Comparison of ENCODE assay signal across 17 cellular contexts in the genomic region with DNA sequence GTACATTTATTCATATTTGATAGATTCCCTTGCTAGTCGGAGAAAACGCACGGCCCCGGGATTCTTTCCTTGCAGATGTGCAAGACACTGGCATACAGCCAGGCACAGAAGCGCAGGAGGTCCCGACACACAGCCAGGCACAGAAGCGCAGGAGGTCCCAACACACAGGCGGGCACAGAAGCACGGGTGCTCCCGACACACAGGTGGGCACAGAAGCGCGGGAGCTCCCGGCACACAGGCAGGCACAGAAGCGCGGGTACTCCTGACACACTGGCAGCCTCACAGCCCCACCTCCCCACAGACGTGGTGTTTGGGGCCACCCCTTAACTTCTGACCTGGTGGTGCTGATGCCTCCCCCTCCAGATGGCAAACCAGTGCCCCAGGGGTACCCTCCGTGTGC.
DNase-seq lines count a peak whose midpoint lies in the region; ATAC-seq and TF ChIP-seq lines count a peak whose summit lies in the region.
"Had no signal": no experiment of that assay in that cellular context is flagged by ENCODE, and none has a peak within 500 bp of the region (broad histone marks: within the 10 kb centered on the region; RNA-seq: fewer than 3 reads in every experiment).

No MANE protein-coding gene starts in this region.

- peak overlapping the region; percentile 23 for H3K27ac Mint-ChIP-seq in dendritic cell treated with granulocyte-macrophage colony-stimulating factor and Interleukin-4, amounts not matched to agents 40 ng/mL and 50 ng/mL, for 4 days
- peak overlapping the region; percentile 92 to 99 (median 96) for H3K27ac Mint-ChIP-seq in nephron
- no peak overlapping the region for H3K27ac Mint-ChIP-seq in stimulated activated effector memory CD8-positive, alpha-beta T cell treated with anti-CD3 and anti-CD28 coated beads, Interleukin-12 subunit alpha, Interleukin-12 subunit beta, amount 100 ng/mL, for 72 hours
- H3K27ac Mint-ChIP-seq: stimulated activated naive B cell treated with anti-CD40 and anti-IgM and Interleukin-4, amounts not matched to agents 10 μg/mL and 1 μg/mL and 100 μg/mL, for 72 hours had no signal

- H3K4me1 Mint-ChIP-seq in dendritic cell treated with granulocyte-macrophage colony-stimulating factor and Interleukin-4, amounts not matched to agents 40 ng/mL and 50 ng/mL, for 4 days (ENCODE audit: low read depth), result no peaks in the 10 kb centered on the region
- H3K4me1 Mint-ChIP-seq in nephron, result peaks cover 71% of the 10 kb centered on the region
- no peaks in the 10 kb centered on the region for H3K4me1 Mint-ChIP-seq in stimulated activated effector memory CD8-positive, alpha-beta T cell treated with anti-CD3 and anti-CD28 coated beads, Interleukin-12 subunit alpha, Interleukin-12 subunit beta, amount 100 ng/mL, for 72 hours
- H3K4me1 Mint-ChIP-seq: central memory CD8-positive, alpha-beta T cell; stimulated activated naive B cell treated with anti-CD40 and anti-IgM and Interleukin-4, amounts not matched to agents 10 μg/mL and 1 μg/mL and 100 μg/mL, for 72 hours had no signal

- H3K27me3 ChIP-seq in thymus (ENCODE audit: control insufficient read depth, insufficient read depth), result no peaks in the 10 kb centered on the region

- H3K4me3 Mint-ChIP-seq in dendritic cell treated with granulocyte-macrophage colony-stimulating factor and Interleukin-4, amounts not matched to agents 40 ng/mL and 50 ng/mL, for 4 days, result no peak overlapping the region
- H3K4me3 Mint-ChIP-seq in nephron, result peak overlapping the region; percentile 32 to 73 (median 52)
- no peak overlapping the region for H3K4me3 Mint-ChIP-seq in stimulated activated effector memory CD8-positive, alpha-beta T cell treated with anti-CD3 and anti-CD28 coated beads, Interleukin-12 subunit alpha, Interleukin-12 subunit beta, amount 100 ng/mL, for 72 hours
- H3K4me3 Mint-ChIP-seq: central memory CD8-positive, alpha-beta T cell; naive thymus-derived CD8-positive, alpha-beta T cell; stimulated activated naive B cell treated with anti-CD40 and anti-IgM and Interleukin-4, amounts not matched to agents 10 μg/mL and 1 μg/mL and 100 μg/mL, for 72 hours had no signal

- H3K27me3 Mint-ChIP-seq in dendritic cell treated with granulocyte-macrophage colony-stimulating factor and Interleukin-4, amounts not matched to agents 40 ng/mL and 50 ng/mL, for 4 days, result peaks cover 3% of the 10 kb centered on the region
- H3K27me3 Mint-ChIP-seq in nephron (ENCODE audit: low read depth), result no peaks in the 10 kb centered on the region
- H3K27me3 Mint-ChIP-seq: central memory CD8-positive, alpha-beta T cell had no signal

- H3K4me3 ChIP-seq in thymus (ENCODE audit: low read length), result no peak overlapping the region

- H3K36me3 ChIP-seq in KOPT-K1 (ENCODE audit: insufficient read depth, low read length) (no peaks in the 10 kb centered on the region), thymus (ENCODE audit: control insufficient read depth, insufficient read depth) (no peaks in the 10 kb centered on the region)

- intact Hi-C loops in dendritic cell treated with granulocyte-macrophage colony-stimulating factor and Interleukin-4, amounts not matched to agents 40 ng/mL and 50 ng/mL, for 4 days (cut with micrococcal nuclease), result no loop called here
- intact Hi-C loops in left colon (cut with DNase I, micrococcal nuclease), result no loop called here
- intact Hi-C loops in head of caudate nucleus (cut with DNase I), result no loop called here

- H3K36me3 Mint-ChIP-seq in dendritic cell treated with granulocyte-macrophage colony-stimulating factor and Interleukin-4, amounts not matched to agents 40 ng/mL and 50 ng/mL, for 4 days (ENCODE audit: low read depth), result peaks cover 7% of the 10 kb centered on the region
- H3K36me3 Mint-ChIP-seq in nephron (ENCODE audit: low read depth), result peaks cover 50% of the 10 kb centered on the region
- H3K36me3 Mint-ChIP-seq in stimulated activated effector memory CD8-positive, alpha-beta T cell treated with anti-CD3 and anti-CD28 coated beads, Interleukin-12 subunit alpha, Interleukin-12 subunit beta, amount 100 ng/mL, for 72 hours, result no peaks in the 10 kb centered on the region

- H3K4me1 ChIP-seq in thymus (ENCODE audit: control insufficient read depth, insufficient read depth, low read length), result peaks cover 37% of the 10 kb centered on the region

- DNase-seq in left colon (no peak), head of caudate nucleus (no peak)
- DNase-seq in stimulated activated effector memory CD8-positive, alpha-beta T cell treated with anti-CD3 and anti-CD28 coated beads, Interleukin-12 subunit alpha, Interleukin-12 subunit beta, amount 100 ng/mL, for 72 hours (ENCODE audit: low spot score in 2 of 2), result no peak
- DNase-seq: effector CD8-positive, alpha-beta T cell; mammary epithelial cell; NCI-H2029 treated with DMSO at 0.1 percent for 48 hours; NCI-H526 treated with DMSO at 0.1 percent for 48 hours; stimulated activated naive B cell treated with anti-CD40 and anti-IgM and Interleukin-4, amounts not matched to agents 10 μg/mL and 1 μg/mL and 100 μg/mL, for 72 hours; T-helper 9 cell had no signal

- ATAC-seq in left colon (no peak), HG03025 (IDR thresholded peaks at IDR 0.05; ENCODE audit: low FRiP score, unreplicated experiment) (no peak)
- ATAC-seq in stimulated activated effector memory CD8-positive, alpha-beta T cell treated with anti-CD3 and anti-CD28 coated beads, Interleukin-12 subunit alpha, Interleukin-12 subunit beta, amount 100 ng/mL, for 72 hours, result no peak
- ATAC-seq: activated CD4-positive, CD25-positive, alpha-beta regulatory T cell treated with anti-CD3 and anti-CD28 coated beads, Interleukin-2, amount 50 U/mL, for 24 hours; naive thymus-derived CD8-positive, alpha-beta T cell; stimulated activated naive B cell treated with anti-CD40 and anti-IgM and Interleukin-4, amounts not matched to agents 10 μg/mL and 1 μg/mL and 100 μg/mL, for 72 hours had no signal

- H3K9me3 ChIP-seq in KOPT-K1 (ENCODE audit: insufficient read depth, low read length, poor library complexity, severe bottlenecking), result peaks cover 10% of the 10 kb centered on the region
- H3K9me3 ChIP-seq in thymus (ENCODE audit: control insufficient read depth), result peaks cover 1% of the 10 kb centered on the region

- H3K9me3 Mint-ChIP-seq in dendritic cell treated with granulocyte-macrophage colony-stimulating factor and Interleukin-4, amounts not matched to agents 40 ng/mL and 50 ng/mL, for 4 days, result no peaks in the 10 kb centered on the region
- no peaks in the 10 kb centered on the region for H3K9me3 Mint-ChIP-seq in nephron
- H3K9me3 Mint-ChIP-seq in stimulated activated effector memory CD8-positive, alpha-beta T cell treated with anti-CD3 and anti-CD28 coated beads, Interleukin-12 subunit alpha, Interleukin-12 subunit beta, amount 100 ng/mL, for 72 hours, result no peaks in the 10 kb centered on the region
- H3K9me3 Mint-ChIP-seq: central memory CD8-positive, alpha-beta T cell; naive thymus-derived CD8-positive, alpha-beta T cell; stimulated activated naive B cell treated with anti-CD40 and anti-IgM and Interleukin-4, amounts not matched to agents 10 μg/mL and 1 μg/mL and 100 μg/mL, for 72 hours had no signal

- no peak for TF ChIP-seq CTCF in nephron (IDR thresholded peaks at IDR 0.05; ENCODE audit: unreplicated experiment in 3 of 3)

- WGBS in thymus, result 87% methylated on average over 17 of the region's 17 CpGs

- H3K27ac ChIP-seq in KOPT-K1 (ENCODE audit: low read depth, low read length, poor library complexity, severe bottlenecking), result peak overlapping the region; percentile 60
- H3K27ac ChIP-seq in thymus (ENCODE audit: low read depth), result peak overlapping the region; percentile 77

Comparison
In these comparisons a context has a peak if more than half of its experiments do, and no peak if none do; other contexts are left out.
1. H3K4me3 Mint-ChIP-seq: peak in nephron (3 of 3); none in dendritic cell treated with granulocyte-macrophage colony-stimulating factor and Interleukin-4, amounts not matched to agents 40 ng/mL and 50 ng/mL, for 4 days (single experiment) and stimulated activated effector memory CD8-positive, alpha-beta T cell treated with anti-CD3 and anti-CD28 coated beads, Interleukin-12 subunit alpha, Interleukin-12 subunit beta, amount 100 ng/mL, for 72 hours (single experiment).